8 cellular contexts compared by ENCODE assay signal in genomic region chr1:236868625-236869467, GRCh38.
DNase-seq lines count a peak whose midpoint lies in the region; ATAC-seq and TF ChIP-seq lines count a peak whose summit lies in the region.

No MANE protein-coding gene starts in this region.

- H3K27me3 Mint-ChIP-seq in glutamatergic neuron (ENCODE audit: unreplicated experiment) = no peaks in the 10 kb centered on the region

- peaks cover 11% of the 10 kb centered on the region for H3K36me3 Mint-ChIP-seq in glutamatergic neuron (ENCODE audit: unreplicated experiment)

- no peak overlapping the region for H3K27ac Mint-ChIP-seq in glutamatergic neuron (ENCODE audit: unreplicated experiment)

- peaks cover 5% of the 10 kb centered on the region for H3K9me3 Mint-ChIP-seq in glutamatergic neuron (ENCODE audit: unreplicated experiment)

- no peak overlapping the region for H3K4me3 Mint-ChIP-seq in glutamatergic neuron (ENCODE audit: unreplicated experiment)

- ATAC-seq in GM18868 (IDR thresholded peaks at IDR 0.05; ENCODE audit: unreplicated experiment) (peak; percentile 91), HG03103 (IDR thresholded peaks at IDR 0.05; ENCODE audit: low read depth, unreplicated experiment) (peak; percentile 77)

- H3K4me1 Mint-ChIP-seq in glutamatergic neuron (ENCODE audit: low read depth, unreplicated experiment) = no peaks in the 10 kb centered on the region

- DNase-seq in CD1c-positive myeloid dendritic cell (ENCODE audit: extremely low spot score) = peak; percentile 63
- DNase-seq in NOMO-1 treated with DMSO at 0.1 percent for 48 hours (lab: John Stamatoyannopoulos, UW; ENCODE audit: unreplicated experiment) = peak; percentile 34
- peak; percentile 34 to 51 for DNase-seq in activated T-cell treated with anti-CD3 and anti-CD28 coated beads, Interleukin-2, amount 50 U/mL, for 48 hours
- peak; percentile 55 for DNase-seq in glutamatergic neuron
- DNase-seq in stimulated activated CD4-positive, alpha-beta T cell treated with anti-CD3 and anti-CD28 coated beads, Interleukin-15, amount 100 ng/mL, for 24 hours = peak; percentile 53
- DNase-seq in nucleus accumbens (lab: John Stamatoyannopoulos, UW) = no peak

- TF ChIP-seq CTCF in glutamatergic neuron (IDR thresholded peaks at IDR 0.05; ENCODE audit: partially characterized antibody, unreplicated experiment) = peak; percentile 98

Comparison
In these comparisons a context has a peak if more than half of its experiments do, and no peak if none do; other contexts are left out.
1. DNase-seq: peak in CD1c-positive myeloid dendritic cell (single experiment), NOMO-1 treated with DMSO at 0.1 percent for 48 hours (single experiment), activated T-cell treated with anti-CD3 and anti-CD28 coated beads, Interleukin-2, amount 50 U/mL, for 48 hours (2 of 2), glutamatergic neuron (single experiment) and stimulated activated CD4-positive, alpha-beta T cell treated with anti-CD3 and anti-CD28 coated beads, Interleukin-15, amount 100 ng/mL, for 24 hours (single experiment); none in nucleus accumbens (0 of 56).